Comparison of ENCODE assay signal across 21 cellular contexts in genomic region chr6:16548121-16548520, GRCh38.
DNase-seq lines count a peak whose midpoint lies in the region; ATAC-seq and TF ChIP-seq lines count a peak whose summit lies in the region.
"Had no signal": no experiment of that assay in that cellular context is flagged by ENCODE, and none has a peak within 500 bp of the region (broad histone marks: within the 10 kb centered on the region; RNA-seq: fewer than 3 reads in every experiment).

No MANE protein-coding gene starts in this region.

- H3K9me2 ChIP-seq in SK-N-SH = no peaks in the 10 kb centered on the region

- H3K4me3 ChIP-seq in SK-N-SH (ENCODE audit: low read depth in 2 of 2, low read length in 1 of 2) (no peak overlapping the region), MG63 (no peak overlapping the region), choroid plexus epithelial cell (ENCODE audit: low read depth, low read length) (no peak overlapping the region), right lobe of liver (no peak overlapping the region)
- H3K4me3 ChIP-seq: K562, Peyer's patch had no signal

- H3K27ac ChIP-seq in SK-N-SH (ENCODE audit: low read depth in 2 of 2, low read length in 1 of 2) (no peak overlapping the region), right lobe of liver (no peak overlapping the region)
- H3K27ac ChIP-seq: 22Rv1, Peyer's patch had no signal

- H2AFZ ChIP-seq in SK-N-SH (ENCODE audit: low read depth) = no peak overlapping the region

- 97% methylated on average over 2 of the region's 2 CpGs for WGBS in SK-N-SH (ENCODE audit: low lambda C conversion rate)
- 96% methylated on average over 2 of the region's 2 CpGs for WGBS in right lobe of liver (ENCODE audit: insufficient coverage, low coverage, low lambda C conversion rate, missing lambda C conversion rate)

- TF ChIP-seq RAD21 in SK-N-SH (IDR thresholded peaks at IDR 0.05; ENCODE audit: low read length) = no peak

- H3K9me3 ChIP-seq in SK-N-SH (no peaks in the 10 kb centered on the region), MG63 (no peaks in the 10 kb centered on the region), right lobe of liver (no peaks in the 10 kb centered on the region)
- H3K9me3 ChIP-seq: BE2C, Peyer's patch had no signal

- TF ChIP-seq CTCF in SK-N-SH (IDR thresholded peaks at IDR 0.05) (no peak), choroid plexus epithelial cell (conservative IDR thresholded peaks at IDR 0.05; ENCODE audit: low read depth, low read length) (no peak), right lobe of liver (IDR thresholded peaks at IDR 0.05) (no peak)

- no peak for DNase-seq in SK-N-SH
- peak; percentile 27 for DNase-seq in MG63
- DNase-seq in choroid plexus epithelial cell (ENCODE audit: low read depth) = peak; percentile 23
- DNase-seq in renal cortical epithelial cell (ENCODE audit: low read depth) = peak; percentile 27
- no peak for DNase-seq in dedifferentiated amniotic fluid mesenchymal stem cell (ENCODE audit: extremely low spot score)
- no peak for DNase-seq in right lobe of liver
- no peak for DNase-seq in GM19238 (ENCODE audit: insufficient read length, low spot score)
- DNase-seq: BE2C; Calu3; CD4-positive, alpha-beta memory T cell; DMS53; HCEC 1CT; NCI-H1048; NCI-H146; NCI-H2227 treated with DMSO at 0.1 percent for 48 hours; NCI-H524; Peyer's patch; SHP77 had no signal

- intact Hi-C loops in right lobe of liver (cut with DNase I) = no loop called here

- no peak for TF ChIP-seq POLR2A in right lobe of liver (IDR thresholded peaks at IDR 0.05)

- H3K27me3 ChIP-seq in SK-N-SH (ENCODE audit: insufficient read depth) (no peaks in the 10 kb centered on the region), MG63 (no peaks in the 10 kb centered on the region), right lobe of liver (no peaks in the 10 kb centered on the region)
- H3K27me3 ChIP-seq: BE2C, Peyer's patch had no signal

- no peak overlapping the region for H3K9ac ChIP-seq in SK-N-SH

- POLR2A ChIA-PET in SK-N-SH (lab: Yijun Ruan, JAX) = no interaction called here

- H3K36me3 ChIP-seq in SK-N-SH (replicated peaks in 1 of 2; ENCODE audit: control insufficient read depth in 1 of 2, insufficient read depth in 2 of 2, low read length in 1 of 2) (peaks cover 0 to 21% of the 10 kb centered on the region in 2 experiments), MG63 (no peaks in the 10 kb centered on the region), right lobe of liver (no peaks in the 10 kb centered on the region)
- H3K36me3 ChIP-seq: BE2C, Peyer's patch had no signal

- H3K4me1 ChIP-seq in SK-N-SH (ENCODE audit: control insufficient read depth in 1 of 2, insufficient read depth in 2 of 2, low read depth in 1 of 2, low read length in 1 of 2) (no peaks in the 10 kb centered on the region), right lobe of liver (no peaks in the 10 kb centered on the region)
- H3K4me1 ChIP-seq: BE2C had no signal

- no peak for TF ChIP-seq EP300 in SK-N-SH (IDR thresholded peaks at IDR 0.05; ENCODE audit: borderline replicate concordance in 1 of 2, low read depth in 1 of 2, low read length in 1 of 2)

- H3F3A ChIP-seq in SK-N-SH (replicated peaks; ENCODE audit: insufficient read depth) = no peaks in the 10 kb centered on the region

- CTCF ChIA-PET in SK-N-SH (lab: Yijun Ruan, JAX) = no interaction called here

- 0 out of 2 replicates have a peak overlapping the region, but pooled peaks have one; percentile 14 for H3K4me2 ChIP-seq in SK-N-SH

- peaks cover 4% of the 10 kb centered on the region; the same call in 1 of the 2 replicates for H3K79me2 ChIP-seq in SK-N-SH (ENCODE audit: insufficient read depth)

- peaks cover 4% of the 10 kb centered on the region; the same call in 1 of the 2 replicates for H4K20me1 ChIP-seq in SK-N-SH (ENCODE audit: insufficient read depth)

- ATAC-seq in SK-N-SH treated with all-trans-retinoic acid at 6 μM for 48 hours (no peak), right lobe of liver (no peak)
- ATAC-seq: K562 had no signal

TF ChIP-seq in SK-N-SH, 30 proteins besides CTCF, POLR2A, EP300 and RAD21:
- TF ChIP-seq JUND (IDR thresholded peaks at IDR 0.05) (no peak), ELF1 (IDR thresholded peaks at IDR 0.05) (no peak), CHD2 (IDR thresholded peaks at IDR 0.05; ENCODE audit: low read length, partially characterized antibody) (no peak), FOXM1 (IDR thresholded peaks at IDR 0.05; ENCODE audit: low read depth) (no peak), SIN3A (IDR thresholded peaks at IDR 0.05; ENCODE audit: borderline replicate concordance, low read depth, low read length) (no peak), RXRA (IDR thresholded peaks at IDR 0.05; ENCODE audit: borderline replicate concordance, low read depth) (no peak), POLR2AphosphoS5 (IDR thresholded peaks at IDR 0.05; ENCODE audit: low read depth, low read length) (no peak)
- TF ChIP-seq, protein P1, sequence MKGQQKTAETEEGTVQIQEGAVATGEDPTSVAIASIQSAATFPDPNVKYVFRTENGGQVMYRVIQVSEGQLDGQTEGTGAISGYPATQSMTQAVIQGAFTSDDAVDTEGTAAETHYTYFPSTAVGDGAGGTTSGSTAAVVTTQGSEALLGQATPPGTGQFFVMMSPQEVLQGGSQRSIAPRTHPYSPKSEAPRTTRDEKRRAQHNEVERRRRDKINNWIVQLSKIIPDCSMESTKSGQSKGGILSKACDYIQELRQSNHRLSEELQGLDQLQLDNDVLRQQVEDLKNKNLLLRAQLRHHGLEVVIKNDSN (IDR thresholded peaks at IDR 0.05; ENCODE audit: borderline replicate concordance, low read depth) = no peak
TF ChIP-seq in SK-N-SH: peak in this region for 0.

TF ChIP-seq in SK-N-SH treated with all-trans-retinoic acid at 6 μM for 48 hours, 23 proteins besides CTCF, POLR2A, EP300 and RAD21:
- TF ChIP-seq SNAI2 (CRISPR knock-in tag; IDR thresholded peaks at IDR 0.05) = no peak
- TF ChIP-seq POU6F1 (CRISPR knock-in tag; IDR thresholded peaks at IDR 0.05; ENCODE audit: borderline replicate concordance, low read depth) = no peak

Comparison
In these comparisons a context has a peak if more than half of its experiments do, and no peak if none do; other contexts are left out.
1. DNase-seq: peak in MG63 (single experiment), choroid plexus epithelial cell (single experiment) and renal cortical epithelial cell (single experiment); none in SK-N-SH (single experiment), dedifferentiated amniotic fluid mesenchymal stem cell (single experiment), right lobe of liver (0 of 3) and GM19238 (single experiment).